Comparison of ENCODE assay signal across 8 cellular contexts in the genomic region with DNA sequence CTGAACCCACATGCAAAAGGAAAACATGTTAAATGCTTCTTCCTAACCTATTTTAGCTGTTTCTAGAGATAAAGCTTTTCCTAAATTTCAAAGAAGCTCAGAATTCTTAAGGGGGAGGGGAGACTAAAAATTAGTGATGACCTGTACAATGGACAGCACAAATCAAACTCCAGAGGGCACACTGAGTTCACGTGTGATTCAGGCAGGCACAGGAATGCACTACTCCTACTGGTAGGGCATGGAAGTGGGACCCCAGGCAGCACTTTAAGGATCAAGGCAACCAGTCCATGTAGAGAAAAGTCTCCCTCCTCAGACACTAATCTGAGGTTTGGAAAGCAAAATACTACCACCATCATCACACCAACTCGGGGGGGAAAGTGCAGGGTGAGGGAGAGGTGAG. TPM values are rescaled to one million over a fixed set of nuclear protein-coding genes. Genes with fewer than 3 reads are reported as not detected.
A peak's percentile ranks its signal among the peaks of the same experiment; 100 is the strongest.
DNase-seq lines count a peak whose midpoint lies in the region; ATAC-seq and TF ChIP-seq lines count a peak whose summit lies in the region.

No MANE protein-coding gene starts in this region.

- H3K27ac ChIP-seq in DND-41 (ENCODE audit: low read length) = no peak overlapping the region
- H3K27ac ChIP-seq in lung (ENCODE audit: low read depth in 1 of 2, low read length in 1 of 2) = no peak overlapping the region
- no peak overlapping the region for H3K27ac ChIP-seq in esophagus squamous epithelium

- H3K4me1 Mint-ChIP-seq in effector memory CD8-positive, alpha-beta T cell (ENCODE audit: low read depth in 2 of 2) = no peaks in the 10 kb centered on the region

- no peak overlapping the region for H3K4me3 Mint-ChIP-seq in effector memory CD8-positive, alpha-beta T cell

- DNase-seq in DND-41 (no peak), LHCN-M2 (ENCODE audit: low read depth) (peak; percentile 45), astrocyte of the spinal cord (ENCODE audit: low read depth, low spot score) (no peak), lung (ENCODE audit: low spot score) (no peak), esophagus squamous epithelium (lab: John Stamatoyannopoulos, UW) (no peak), NCI-H510A (lab: John Stamatoyannopoulos, UW) (no peak), mesenteric fat pad (ENCODE audit: low spot score) (no peak)
- DNase-seq in effector memory CD8-positive, alpha-beta T cell = no peak

- H3K36me3 Mint-ChIP-seq in effector memory CD8-positive, alpha-beta T cell (ENCODE audit: insufficient read depth) = no peaks in the 10 kb centered on the region

- H3K27me3 Mint-ChIP-seq in effector memory CD8-positive, alpha-beta T cell = peaks cover 0 to 8% of the 10 kb centered on the region in 2 donors

- ATAC-seq in DND-41 (ENCODE audit: insufficient read depth, low read depth) (0 out of 3 replicates have a peak, but pooled peaks have one; percentile 52), lung (ENCODE audit: insufficient read depth, low FRiP score) (no peak)
- no peak for ATAC-seq in effector memory CD8-positive, alpha-beta T cell (replicated peaks)

- no peaks in the 10 kb centered on the region for H3K36me3 ChIP-seq in DND-41 (ENCODE audit: insufficient read depth, low read length)
- no peaks in the 10 kb centered on the region for H3K36me3 ChIP-seq in lung (ENCODE audit: control insufficient read depth in 2 of 2, insufficient read depth in 2 of 2, low read length in 2 of 2)
- no peaks in the 10 kb centered on the region for H3K36me3 ChIP-seq in esophagus squamous epithelium

- H3K9ac ChIP-seq in DND-41 (ENCODE audit: low read depth, low read length) = no peak overlapping the region

- no peaks in the 10 kb centered on the region for H4K20me1 ChIP-seq in DND-41 (ENCODE audit: insufficient read depth, low read length)

- 55 to 71% methylated on average over 2 of the region's 2 CpGs for WGBS in lung, 2 donors
- WGBS in esophagus squamous epithelium, 2 donors = 56 to 66% methylated on average over 2 of the region's 2 CpGs

- TF ChIP-seq POLR2A in esophagus squamous epithelium (IDR thresholded peaks at IDR 0.05) = no peak

- in situ Hi-C loops in astrocyte of the spinal cord (cut with HindIII; ENCODE audit: low sequenced_read_pairs) = no loop called here

- intact Hi-C loops in esophagus squamous epithelium (cut with DNase I) = no loop called here

- TF ChIP-seq CTCF in DND-41 (IDR thresholded peaks at IDR 0.05; ENCODE audit: borderline replicate concordance, extremely low read depth, low read length, poor library complexity, severe bottlenecking) (peak; percentile 11), astrocyte of the spinal cord (IDR thresholded peaks at IDR 0.05; ENCODE audit: low read depth, low read length) (peak; percentile 25), lung (IDR thresholded peaks at IDR 0.05; ENCODE audit: control extremely low read depth, extremely low read depth) (peak; percentile 8), esophagus squamous epithelium (IDR thresholded peaks at IDR 0.05) (peak in 3 of 6 experiments; percentile 22 to 64 (median 36))

- no peaks in the 10 kb centered on the region for H3K79me2 ChIP-seq in DND-41 (ENCODE audit: insufficient read depth, low read length)

- H3K4me2 ChIP-seq in DND-41 (ENCODE audit: insufficient read depth, low read length) = no peak overlapping the region

- no peak overlapping the region for H3K27ac Mint-ChIP-seq in effector memory CD8-positive, alpha-beta T cell

- no peak overlapping the region for H2AFZ ChIP-seq in DND-41 (ENCODE audit: low read depth, low read length)

- H3K4me3 ChIP-seq in DND-41 (ENCODE audit: low read depth in 1 of 2, low read length in 2 of 2) (no peak overlapping the region), astrocyte of the spinal cord (ENCODE audit: low read depth, low read length) (no peak overlapping the region), lung (no peak overlapping the region), esophagus squamous epithelium (no peak overlapping the region)

- H3K4me1 ChIP-seq in DND-41 (ENCODE audit: insufficient read depth, low read length) (no peaks in the 10 kb centered on the region), lung (ENCODE audit: control insufficient read depth in 2 of 2, insufficient read depth in 2 of 2, low read length in 2 of 2) (no peaks in the 10 kb centered on the region), esophagus squamous epithelium (peaks cover 0 to 22% (median 0%) of the 10 kb centered on the region in 3 donors)

- no peaks in the 10 kb centered on the region for H3K9me3 ChIP-seq in DND-41 (ENCODE audit: insufficient read depth, low read length, severe bottlenecking)
- no peaks in the 10 kb centered on the region for H3K9me3 ChIP-seq in lung (ENCODE audit: control insufficient read depth in 2 of 2, insufficient read depth in 1 of 2, low read length in 1 of 2)
- no peaks in the 10 kb centered on the region for H3K9me3 ChIP-seq in esophagus squamous epithelium

- no peaks in the 10 kb centered on the region for H3K9me3 Mint-ChIP-seq in effector memory CD8-positive, alpha-beta T cell

- no peaks in the 10 kb centered on the region for H3K27me3 ChIP-seq in DND-41 (ENCODE audit: insufficient read depth, low read length, poor library complexity)
- H3K27me3 ChIP-seq in lung (ENCODE audit: control insufficient read depth, insufficient read depth) = no peaks in the 10 kb centered on the region
- no peaks in the 10 kb centered on the region for H3K27me3 ChIP-seq in esophagus squamous epithelium

RNA-seq across cellular contexts. Expression of gene CLCA4, which starts 31.3 kb away (rescaled TPM):
- total RNA-seq in LHCN-M2 (2014; rRNA removed) (not detected in 2 replicates), lung (under 1 TPM; 0.09 to 0.11 TPM), esophagus squamous epithelium (100 to 1,000 TPM; 135 to 639 (median 439) TPM), mesenteric fat pad (not detected)
- not detected for polyA plus RNA-seq in LHCN-M2 (2012)
- polyA plus RNA-seq in lung = under 1 TPM; 0.16 to 0.20 TPM

RNA-seq across cellular contexts. Expression of gene CLCA1, which starts 46.9 kb away (rescaled TPM):
- total RNA-seq in LHCN-M2 (2014; rRNA removed) (not detected in 2 replicates), lung (under 1 TPM in 1 of 2 donors, not detected in 1; 0.15 TPM), esophagus squamous epithelium (not detected), mesenteric fat pad (0.29 TPM)
- polyA plus RNA-seq in LHCN-M2 (2012) = not detected
- polyA plus RNA-seq in lung = under 1 TPM in 1 of 2 donors, not detected in 1; 0.12 TPM

Comparison
In these comparisons a context has a peak if more than half of its experiments do, and no peak if none do; other contexts are left out.
1. RNA of gene CLCA4, which starts 31.3 kb away (total RNA-seq): 135 to 639 TPM in esophagus squamous epithelium; 0.09 to 0.11 TPM in lung, not detected in mesenteric fat pad (single experiment) and not detected in LHCN-M2; every median in the first group is over 100 times any median in the second.